ENCODE assay signal across 40 cellular contexts in the genomic region with DNA sequence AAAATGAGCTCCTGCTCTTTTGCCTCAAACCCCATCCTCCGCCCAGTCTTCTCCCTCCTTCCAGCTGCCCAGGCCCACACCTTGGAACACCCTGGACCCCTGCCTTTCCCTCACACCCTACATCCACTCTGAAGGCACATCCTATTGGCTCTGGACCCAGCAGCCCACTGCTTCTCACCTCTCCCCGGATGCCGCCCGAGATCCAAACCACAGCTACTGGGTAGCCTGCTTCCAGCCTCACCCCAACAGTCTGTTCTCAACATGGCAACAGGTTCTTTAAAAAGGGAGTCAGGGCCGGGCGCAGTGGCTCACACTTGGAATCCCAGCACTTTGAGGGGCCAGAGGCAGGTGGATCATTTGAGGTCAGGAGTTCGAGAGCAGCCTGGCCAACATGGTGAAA. TPM values are rescaled to one million over a fixed set of nuclear protein-coding genes. Genes with fewer than 3 reads are reported as not detected.
"Had no signal": no experiment of that assay in that cellular context is flagged by ENCODE, and none has a peak within 500 bp of the region (broad histone marks: within the 10 kb centered on the region; RNA-seq: fewer than 3 reads in every experiment).

No MANE protein-coding gene starts in this region.

- DNase-seq: activated CD4-positive, alpha-beta memory T cell treated with anti-CD3 and anti-CD28 coated beads, Interleukin-2, amount 10 ng/mL, durations not matched to agents 7 days and 5 days; activated CD4-positive, alpha-beta T cell treated with anti-CD3 and anti-CD28 coated beads for 1 hour; activated CD4-positive, alpha-beta T cell treated with anti-CD3 and anti-CD28 coated beads for 36 hours; activated CD4-positive, alpha-beta T cell treated with anti-CD3 and anti-CD28 coated beads for 48 hours; activated CD4-positive, alpha-beta T cell treated with anti-CD3 and anti-CD28 coated beads, Interleukin-2, amount 10 ng/mL, durations not matched to agents 7 days and 5 days; activated CD4-positive, alpha-beta T cell treated with anti-CD3 and anti-CD28 coated beads, Interleukin-2, amount 50 U/mL, for 48 hours; activated CD4-positive, CD25-positive, alpha-beta regulatory T cell; activated CD8-positive, alpha-beta memory T cell treated with anti-CD3 and anti-CD28 coated beads for 24 hours; activated CD8-positive, alpha-beta memory T cell treated with anti-CD3 and anti-CD28 coated beads, Interleukin-2, amount 10 ng/mL, durations not matched to agents 7 days and 5 days; activated CD8-positive, alpha-beta T cell treated with anti-CD3 and anti-CD28 coated beads, Interleukin-2, amount 10 ng/mL, durations not matched to agents 7 days and 5 days; activated effector memory CD4-positive, alpha-beta T cell treated with anti-CD3 and anti-CD28 coated beads, Interleukin-2, amount 50 U/mL, for 16 hours; activated gamma-delta T cell treated with Interleukin-2 at 50 U/mL for 16 hours; activated naive CD4-positive, alpha-beta T cell; activated naive CD4-positive, alpha-beta T cell treated with anti-CD3 and anti-CD28 coated beads for 36 hours; activated naive CD4-positive, alpha-beta T cell treated with anti-CD3 and anti-CD28 coated beads, Interleukin-2, amount 50 U/mL, for 16 hours; activated naive CD8-positive, alpha-beta T cell treated with anti-CD3 and anti-CD28 coated beads for 36 hours; activated T-cell treated with anti-CD3 and anti-CD28 coated beads for 4 hours; activated T-cell treated with anti-CD3 and anti-CD28 coated beads, Interleukin-2, amount 50 U/mL, for 1 hour; activated T-cell treated with anti-CD3 and anti-CD28 coated beads, Interleukin-2, amount 50 U/mL, for 4 hours; activated T-cell treated with anti-CD3 and anti-CD28 coated beads, Interleukin-2, amount 50 U/mL, for 72 hours; amniotic stem cell; aorta; body of pancreas; brain microvascular endothelial cell; central memory CD4-positive, alpha-beta T cell; T-helper 1 cell; T-helper 2 cell; T-helper 9 cell; WERI-Rb-1 had no signal

- H3K36me3 ChIP-seq: adrenal gland, brain microvascular endothelial cell, breast epithelium, WERI-Rb-1 had no signal

- H3K27me3 Mint-ChIP-seq: activated naive CD8-positive, alpha-beta T cell treated with anti-CD3 and anti-CD28 coated beads for 36 hours had no signal

- H3K27ac ChIP-seq: adrenal gland, body of pancreas, brain microvascular endothelial cell, breast epithelium, WERI-Rb-1 had no signal

- H3K4me3 ChIP-seq: adrenal gland, body of pancreas, breast epithelium had no signal

- H3K27ac Mint-ChIP-seq: activated CD4-positive, alpha-beta memory T cell treated with anti-CD3 and anti-CD28 coated beads, Interleukin-2, amount 10 ng/mL, durations not matched to agents 7 days and 5 days; activated CD4-positive, alpha-beta T cell treated with anti-CD3 and anti-CD28 coated beads for 36 hours; activated CD4-positive, alpha-beta T cell treated with anti-CD3 and anti-CD28 coated beads, Interleukin-2, amount 10 ng/mL, durations not matched to agents 7 days and 5 days; activated CD8-positive, alpha-beta memory T cell treated with anti-CD3 and anti-CD28 coated beads, Interleukin-2, amount 10 ng/mL, durations not matched to agents 7 days and 5 days; activated CD8-positive, alpha-beta T cell treated with anti-CD3 and anti-CD28 coated beads, Interleukin-2, amount 10 ng/mL, durations not matched to agents 7 days and 5 days; activated naive CD4-positive, alpha-beta T cell treated with anti-CD3 and anti-CD28 coated beads for 36 hours; activated naive CD8-positive, alpha-beta T cell treated with anti-CD3 and anti-CD28 coated beads for 36 hours; activated T-cell treated with anti-CD3 and anti-CD28 coated beads, Interleukin-2, amount 50 U/mL, for 72 hours; activated T-helper 1 cell treated with anti-CD3 and anti-CD28 coated beads, Interleukin-12 subunit alpha, Interleukin-12 subunit beta, Interleukin-2, Interleukin-4 antibody, amounts not matched to agents 30 ng/mL and 10 ng/mL and 1 ng/mL, durations not matched to agents 14 hours and 24 hours and 36 hours; activated T-helper 17 cell treated with anti-CD3 and anti-CD28 coated beads, Interleukin-2, amount 50 U/mL, for 72 hours; T-helper 1 cell treated with Interleukin-12 subunit alpha and Interleukin-12 subunit beta and Interleukin-4 antibody, amounts not matched to agents 30 μg/mL and 1 μg/mL, for 36 hours; T-helper 2 cell treated with Interferon-gamma antibody and Interleukin-4, amounts not matched to agents 5 μg/mL and 100 μg/mL, for 36 hours; WTC11 had no signal

- H3K9me3 Mint-ChIP-seq: activated CD4-positive, alpha-beta memory T cell treated with anti-CD3 and anti-CD28 coated beads, Interleukin-2, amount 10 ng/mL, durations not matched to agents 7 days and 5 days; activated CD4-positive, alpha-beta T cell treated with anti-CD3 and anti-CD28 coated beads, Interleukin-2, amount 10 ng/mL, durations not matched to agents 7 days and 5 days; activated naive CD4-positive, alpha-beta T cell treated with anti-CD3 and anti-CD28 coated beads for 36 hours; activated naive CD4-positive, alpha-beta T cell treated with anti-CD3 and anti-CD28 coated beads, Interleukin-2, amount 50 U/mL, for 72 hours; activated naive CD8-positive, alpha-beta T cell treated with anti-CD3 and anti-CD28 coated beads for 36 hours; activated T-cell treated with anti-CD3 and anti-CD28 coated beads, Interleukin-2, amount 50 U/mL, for 4 hours; activated T-cell treated with anti-CD3 and anti-CD28 coated beads, Interleukin-2, amount 50 U/mL, for 72 hours; activated T-helper 1 cell treated with anti-CD3 and anti-CD28 coated beads, Interleukin-12 subunit alpha, Interleukin-12 subunit beta, Interleukin-2, Interleukin-4 antibody, amounts not matched to agents 30 ng/mL and 10 ng/mL and 1 ng/mL, durations not matched to agents 14 hours and 24 hours and 36 hours; activated T-helper 17 cell treated with anti-CD3 and anti-CD28 coated beads, Interleukin-2, amount 50 U/mL, for 72 hours; T-helper 1 cell treated with Interleukin-12 subunit alpha and Interleukin-12 subunit beta and Interleukin-4 antibody, amounts not matched to agents 30 μg/mL and 1 μg/mL, for 36 hours; T-helper 2 cell treated with Interferon-gamma antibody and Interleukin-4, amounts not matched to agents 5 μg/mL and 100 μg/mL, for 36 hours; WTC11 had no signal

- H3K4me1 ChIP-seq: body of pancreas, breast epithelium had no signal

- H3K27me3 ChIP-seq: adrenal gland, body of pancreas, breast epithelium had no signal

- H3K9me3 ChIP-seq: adrenal gland, body of pancreas, breast epithelium had no signal

- H3K4me3 Mint-ChIP-seq: activated CD4-positive, alpha-beta memory T cell treated with anti-CD3 and anti-CD28 coated beads, Interleukin-2, amount 10 ng/mL, durations not matched to agents 7 days and 5 days; activated CD4-positive, alpha-beta T cell treated with anti-CD3 and anti-CD28 coated beads for 36 hours; activated CD4-positive, alpha-beta T cell treated with anti-CD3 and anti-CD28 coated beads, Interleukin-2, amount 10 ng/mL, durations not matched to agents 7 days and 5 days; activated CD8-positive, alpha-beta memory T cell treated with anti-CD3 and anti-CD28 coated beads, Interleukin-2, amount 10 ng/mL, durations not matched to agents 7 days and 5 days; activated CD8-positive, alpha-beta T cell treated with anti-CD3 and anti-CD28 coated beads, Interleukin-2, amount 10 ng/mL, durations not matched to agents 7 days and 5 days; activated naive CD4-positive, alpha-beta T cell treated with anti-CD3 and anti-CD28 coated beads for 36 hours; activated naive CD8-positive, alpha-beta T cell treated with anti-CD3 and anti-CD28 coated beads for 36 hours; activated T-cell treated with anti-CD3 and anti-CD28 coated beads, Interleukin-2, amount 50 U/mL, for 4 hours; activated T-cell treated with anti-CD3 and anti-CD28 coated beads, Interleukin-2, amount 50 U/mL, for 72 hours; activated T-helper 1 cell treated with anti-CD3 and anti-CD28 coated beads, Interleukin-12 subunit alpha, Interleukin-12 subunit beta, Interleukin-2, Interleukin-4 antibody, amounts not matched to agents 30 ng/mL and 10 ng/mL and 1 ng/mL, durations not matched to agents 14 hours and 24 hours and 36 hours; activated T-helper 17 cell treated with anti-CD3 and anti-CD28 coated beads, Interleukin-2, amount 50 U/mL, for 72 hours; T-helper 1 cell treated with Interleukin-12 subunit alpha and Interleukin-12 subunit beta and Interleukin-4 antibody, amounts not matched to agents 30 μg/mL and 1 μg/mL, for 36 hours; T-helper 2 cell treated with Interferon-gamma antibody and Interleukin-4, amounts not matched to agents 5 μg/mL and 100 μg/mL, for 36 hours; WTC11 had no signal

- H3K36me3 Mint-ChIP-seq: activated CD8-positive, alpha-beta memory T cell treated with anti-CD3 and anti-CD28 coated beads, Interleukin-2, amount 10 ng/mL, durations not matched to agents 7 days and 5 days; activated naive CD4-positive, alpha-beta T cell treated with anti-CD3 and anti-CD28 coated beads, Interleukin-2, amount 50 U/mL, for 72 hours; activated naive CD8-positive, alpha-beta T cell treated with anti-CD3 and anti-CD28 coated beads for 36 hours; WTC11 had no signal

- H3K4me1 Mint-ChIP-seq: activated CD4-positive, alpha-beta memory T cell treated with anti-CD3 and anti-CD28 coated beads, Interleukin-2, amount 10 ng/mL, durations not matched to agents 7 days and 5 days; activated CD4-positive, alpha-beta T cell treated with anti-CD3 and anti-CD28 coated beads for 36 hours; activated CD4-positive, alpha-beta T cell treated with anti-CD3 and anti-CD28 coated beads, Interleukin-2, amount 10 ng/mL, durations not matched to agents 7 days and 5 days; activated CD8-positive, alpha-beta memory T cell treated with anti-CD3 and anti-CD28 coated beads, Interleukin-2, amount 10 ng/mL, durations not matched to agents 7 days and 5 days; activated naive CD8-positive, alpha-beta T cell treated with anti-CD3 and anti-CD28 coated beads for 36 hours; activated T-helper 17 cell treated with anti-CD3 and anti-CD28 coated beads, Interleukin-2, amount 50 U/mL, for 72 hours had no signal

RNA-seq across cellular contexts. Expression of a gene that starts 47.7 kb away (rescaled TPM):
- total RNA-seq: activated CD4-positive, alpha-beta memory T cell treated with anti-CD3 and anti-CD28 coated beads, Interleukin-2, amount 10 ng/mL, durations not matched to agents 7 days and 5 days; activated CD4-positive, alpha-beta T cell treated with anti-CD3 and anti-CD28 coated beads for 36 hours; activated CD4-positive, alpha-beta T cell treated with anti-CD3 and anti-CD28 coated beads, Interleukin-2, amount 10 ng/mL, durations not matched to agents 7 days and 5 days; activated CD8-positive, alpha-beta memory T cell treated with anti-CD3 and anti-CD28 coated beads, Interleukin-2, amount 10 ng/mL, durations not matched to agents 7 days and 5 days; activated naive CD4-positive, alpha-beta T cell treated with anti-CD3 and anti-CD28 coated beads for 36 hours; activated naive CD8-positive, alpha-beta T cell treated with anti-CD3 and anti-CD28 coated beads for 36 hours; activated T-cell treated with anti-CD3 and anti-CD28 coated beads, Interleukin-2, amount 50 U/mL, for 4 hours; activated T-helper 1 cell treated with anti-CD3 and anti-CD28 coated beads, Interleukin-12 subunit alpha, Interleukin-12 subunit beta, Interleukin-2, Interleukin-4 antibody, amounts not matched to agents 30 ng/mL and 10 ng/mL and 1 ng/mL, durations not matched to agents 14 hours and 24 hours and 36 hours; adrenal gland; astrocyte; body of pancreas; breast epithelium; cardiac septum; cerebellum had no signal
- polyA plus RNA-seq: adrenal gland, aorta had no signal
